Comparison of ENCODE assay signal across 11 cellular contexts in genomic region chr22:20406686-20407408, GRCh38.
"Had no signal": no experiment of that assay in that cellular context is flagged by ENCODE, and none has a peak within 500 bp of the region (broad histone marks: within the 10 kb centered on the region; RNA-seq: fewer than 3 reads in every experiment).

No MANE protein-coding gene starts in this region.

- H3K27me3 Mint-ChIP-seq: activated CD4-positive, alpha-beta memory T cell treated with anti-CD3 and anti-CD28 coated beads for 36 hours had no signal

- H3K9me3 Mint-ChIP-seq: activated CD4-positive, alpha-beta memory T cell treated with anti-CD3 and anti-CD28 coated beads for 36 hours; activated T-helper 1 cell treated with anti-CD3 and anti-CD28 coated beads, Interleukin-12 subunit alpha, Interleukin-12 subunit beta, Interleukin-2, Interleukin-4 antibody, amounts not matched to agents 30 ng/mL and 10 ng/mL and 1 ng/mL, durations not matched to agents 14 hours and 24 hours and 36 hours had no signal

- FAIRE-seq: astrocyte had no signal

- H3K4me3 Mint-ChIP-seq: activated CD4-positive, alpha-beta memory T cell treated with anti-CD3 and anti-CD28 coated beads for 36 hours; activated T-helper 1 cell treated with anti-CD3 and anti-CD28 coated beads, Interleukin-12 subunit alpha, Interleukin-12 subunit beta, Interleukin-2, Interleukin-4 antibody, amounts not matched to agents 30 ng/mL and 10 ng/mL and 1 ng/mL, durations not matched to agents 14 hours and 24 hours and 36 hours had no signal

- DNase-seq: activated CD4-positive, alpha-beta memory T cell treated with anti-CD3 and anti-CD28 coated beads for 36 hours; islet precursor cell; sigmoid colon; stimulated activated CD4-positive, alpha-beta T cell treated with anti-CD3 and anti-CD28 coated beads, Interleukin-1b, Interleukin-23, amount 100 ng/mL, for 48 hours; T-helper 9 cell; testis had no signal

- H3K27me3 ChIP-seq: sigmoid colon, stomach, testis had no signal

- H3K27ac Mint-ChIP-seq: activated CD4-positive, alpha-beta memory T cell treated with anti-CD3 and anti-CD28 coated beads for 36 hours; activated T-helper 1 cell treated with anti-CD3 and anti-CD28 coated beads, Interleukin-12 subunit alpha, Interleukin-12 subunit beta, Interleukin-2, Interleukin-4 antibody, amounts not matched to agents 30 ng/mL and 10 ng/mL and 1 ng/mL, durations not matched to agents 14 hours and 24 hours and 36 hours had no signal

- H3K4me3 ChIP-seq: sigmoid colon, stomach had no signal

- ATAC-seq: activated CD4-positive, CD25-positive, alpha-beta regulatory T cell treated with anti-CD3 and anti-CD28 coated beads, Interleukin-2, amount 50 U/mL, for 24 hours; esophagus mucosa had no signal
